ENCODE assay signal across 26 cellular contexts in the genomic region with DNA sequence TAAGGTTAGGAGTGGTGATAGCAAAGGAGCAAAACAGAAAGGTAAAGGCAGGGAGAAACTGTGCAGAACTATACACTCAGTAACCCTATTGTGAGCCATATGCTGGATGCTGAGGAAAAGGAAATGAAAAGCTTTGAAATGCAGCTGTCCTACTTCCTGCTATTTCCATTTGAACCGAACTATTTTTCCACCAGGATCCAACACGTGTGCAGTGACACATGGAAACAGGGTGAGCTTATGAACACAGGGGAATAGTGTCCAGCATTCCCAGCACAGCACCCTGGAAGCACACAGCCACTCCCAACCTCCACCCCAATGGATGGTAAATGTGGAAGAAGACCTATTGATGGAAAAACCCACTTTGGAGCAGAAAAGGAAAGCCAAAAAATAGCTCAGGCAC.
DNase-seq lines count a peak whose midpoint lies in the region; ATAC-seq, FAIRE-seq and TF ChIP-seq lines count a peak whose summit lies in the region.
"Had no signal": no experiment of that assay in that cellular context is flagged by ENCODE, and none has a peak within 500 bp of the region (broad histone marks: within the 10 kb centered on the region; RNA-seq: fewer than 3 reads in every experiment).

No MANE protein-coding gene starts in this region.

- TF ChIP-seq RAD21 in K562 (CRISPR knock-in tag; conservative IDR thresholded peaks at IDR 0.05 in 1 of 2, IDR thresholded peaks at IDR 0.05 in 1 of 2), result no peak

- TF ChIP-seq EP300 in K562 (IDR thresholded peaks at IDR 0.05; ENCODE audit: low read length), result no peak

- no peaks in the 10 kb centered on the region for H3K27me3 ChIP-seq in K562 (ENCODE audit: control insufficient read depth in 2 of 2, insufficient read depth in 2 of 2, low read length in 2 of 2)
- H3K27me3 ChIP-seq in endothelial cell of umbilical vein (ENCODE audit: control insufficient read depth in 2 of 2, insufficient read depth in 2 of 2, low read length in 2 of 2), result no peaks in the 10 kb centered on the region
- no peaks in the 10 kb centered on the region for H3K27me3 ChIP-seq in H7 (ENCODE audit: control insufficient read depth, insufficient read depth, low read length)
- H3K27me3 ChIP-seq in Caco-2 (replicated peaks; ENCODE audit: control insufficient read depth, insufficient read depth, low read length), result no peaks in the 10 kb centered on the region

- H3K4me3 ChIP-seq in K562 (no peak overlapping the region), endothelial cell of umbilical vein (replicated peaks in 1 of 3; ENCODE audit: insufficient read depth in 1 of 3, low read depth in 1 of 3, low read length in 3 of 3) (no peak overlapping the region), H7 (ENCODE audit: insufficient read depth, low read depth, low read length) (no peak overlapping the region), Caco-2 (ENCODE audit: low read depth, low read length) (no peak overlapping the region)
- H3K4me3 ChIP-seq: A549 had no signal

- H3K27ac Mint-ChIP-seq in stimulated activated effector memory CD8-positive, alpha-beta T cell treated with anti-CD3 and anti-CD28 coated beads, Interleukin-12 subunit alpha, Interleukin-12 subunit beta, amount 100 ng/mL, for 72 hours, result no peak overlapping the region
- H3K27ac Mint-ChIP-seq in Caco-2 (ENCODE audit: unreplicated experiment), result no peak overlapping the region
- H3K27ac Mint-ChIP-seq: B cell, CD14-positive monocyte had no signal

- H3K4me2 ChIP-seq in K562 (ENCODE audit: insufficient read depth, low read length), result no peak overlapping the region
- peak overlapping the region; percentile 4 for H3K4me2 ChIP-seq in endothelial cell of umbilical vein (ENCODE audit: insufficient read depth, low read length)
- H3K4me2 ChIP-seq: A549, SK-N-SH had no signal

- H3K9ac ChIP-seq in K562 (ENCODE audit: insufficient read depth in 1 of 2, low read depth in 2 of 2, low read length in 2 of 2), result no peak overlapping the region
- H3K9ac ChIP-seq in endothelial cell of umbilical vein (replicated peaks; ENCODE audit: extremely low read depth, insufficient read depth, low read length), result no peak overlapping the region
- H3K9ac ChIP-seq: SK-N-SH had no signal

- DNase-seq in G401 (ENCODE audit: low spot score) (peak; percentile 82), K562 (ENCODE audit: extremely low read depth in 1 of 4, low spot score in 3 of 4) (no peak), endothelial cell of umbilical vein (ENCODE audit: low read depth, low spot score) (peak; percentile 64), myocyte (ENCODE audit: low read depth) (peak; percentile 36), H7 (no peak), Caco-2 (no peak), CD1c-positive myeloid dendritic cell (ENCODE audit: extremely low spot score) (no peak)
- no peak for DNase-seq in stimulated activated effector memory CD8-positive, alpha-beta T cell treated with anti-CD3 and anti-CD28 coated beads, Interleukin-12 subunit alpha, Interleukin-12 subunit beta, amount 100 ng/mL, for 72 hours (ENCODE audit: low spot score in 2 of 2)
- DNase-seq: KG1, MV-4-11, NCI-H1105 treated with DMSO at 0.1 percent for 48 hours, NCI-H2081, NCI-H2171, NCI-H345, NCI-H82, SIG-M5, SK-N-SH had no signal

- 56% methylated on average over 2 of the region's 2 CpGs for WGBS in K562 (ENCODE audit: insufficient coverage, low coverage, missing lambda C conversion rate)

- peaks cover 0 to 13% of the 10 kb centered on the region in 2 experiments; a peak in 3 of 5 replicates for H3K4me1 ChIP-seq in K562 (replicated peaks in 1 of 2; ENCODE audit: control insufficient read depth in 2 of 2, insufficient read depth in 2 of 2, low read length in 2 of 2)
- peaks cover 23% of the 10 kb centered on the region for H3K4me1 ChIP-seq in endothelial cell of umbilical vein (ENCODE audit: control insufficient read depth, extremely low read depth, insufficient read depth, low read length)
- 0 out of 2 replicates have a peak, but pooled peaks cover 4% of the 10 kb centered on the region for H3K4me1 ChIP-seq in Caco-2

- no peaks in the 10 kb centered on the region for H3K27me3 Mint-ChIP-seq in Caco-2 (ENCODE audit: insufficient read depth, unreplicated experiment)
- H3K27me3 Mint-ChIP-seq: B cell had no signal

- H3K9me3 ChIP-seq in K562 (replicated peaks; ENCODE audit: control insufficient read depth, insufficient read depth, low read depth, low read length), result no peaks in the 10 kb centered on the region
- no peaks in the 10 kb centered on the region for H3K9me3 ChIP-seq in endothelial cell of umbilical vein (replicated peaks; ENCODE audit: control insufficient read depth, insufficient read depth, low read length)
- H3K9me3 ChIP-seq in Caco-2, result no peaks in the 10 kb centered on the region
- H3K9me3 ChIP-seq: A549, SK-N-SH had no signal

- no peaks in the 10 kb centered on the region for H4K20me1 ChIP-seq in K562 (replicated peaks; ENCODE audit: control insufficient read depth, insufficient read depth, low read length)
- no peaks in the 10 kb centered on the region for H4K20me1 ChIP-seq in endothelial cell of umbilical vein (replicated peaks; ENCODE audit: control insufficient read depth, extremely low read depth, insufficient read depth, low read length)

- FAIRE-seq in K562 (lab: Jason Lieb, UNC), result peak; percentile 23
- peak; percentile 91 for FAIRE-seq in endothelial cell of umbilical vein (lab: Jason Lieb, UNC)
- FAIRE-seq: G401.6, GM18507, H54, HepG2 had no signal

- H3K36me3 ChIP-seq in K562 (ENCODE audit: control insufficient read depth, insufficient read depth, low read length) (no peaks in the 10 kb centered on the region; the same call in 2 of the 3 replicates), endothelial cell of umbilical vein (ENCODE audit: control insufficient read depth in 2 of 2, extremely low read depth in 1 of 2, insufficient read depth in 2 of 2, low read length in 2 of 2) (no peaks in the 10 kb centered on the region), H7 (replicated peaks; ENCODE audit: control insufficient read depth, insufficient read depth, low read length) (no peaks in the 10 kb centered on the region), Caco-2 (ENCODE audit: control insufficient read depth, insufficient read depth, low read length) (no peaks in the 10 kb centered on the region)

- dilution Hi-C loops in endothelial cell of umbilical vein (cut with MboI; ENCODE audit: extremely low pct_ligation_motif_present, low sequenced_read_pairs), result no loop called here

- intact Hi-C loops in K562 (cut with micrococcal nuclease), result no loop called here
- intact Hi-C loops in endothelial cell of umbilical vein (cut with micrococcal nuclease), result loop anchor here (2.0 kb wide), 1 partner anchor 54 kb away; no protein-coding TSS in a partner anchor
- intact Hi-C loops in Caco-2 (cut with micrococcal nuclease; ENCODE audit: unreplicated experiment), result no loop called here

- H3K79me2 ChIP-seq in K562 (ENCODE audit: control insufficient read depth, insufficient read depth, low read length), result no peaks in the 10 kb centered on the region
- H3K79me2 ChIP-seq in endothelial cell of umbilical vein (ENCODE audit: control insufficient read depth, insufficient read depth, low read length), result no peaks in the 10 kb centered on the region

- no peak for TF ChIP-seq CTCF in K562 (IDR thresholded peaks at IDR 0.05 in 2 of 3, conservative IDR thresholded peaks at IDR 0.05 in 1 of 3; ENCODE audit: insufficient read depth in 2 of 3, low read depth in 1 of 3, low read length in 3 of 3)
- no peak for TF ChIP-seq CTCF in endothelial cell of umbilical vein (IDR thresholded peaks at IDR 0.05; ENCODE audit: extremely low read depth in 1 of 2, insufficient read depth in 1 of 2, low read depth in 1 of 2, low read length in 2 of 2)
- no peak for TF ChIP-seq CTCF in Caco-2 (IDR thresholded peaks at IDR 0.05; ENCODE audit: insufficient read depth in 1 of 2, low read depth in 1 of 2, low read length in 1 of 2, severe bottlenecking in 1 of 2, unreplicated experiment in 1 of 2)

- no peak overlapping the region for H3K4me3 Mint-ChIP-seq in stimulated activated effector memory CD8-positive, alpha-beta T cell treated with anti-CD3 and anti-CD28 coated beads, Interleukin-12 subunit alpha, Interleukin-12 subunit beta, amount 100 ng/mL, for 72 hours
- no peak overlapping the region for H3K4me3 Mint-ChIP-seq in Caco-2 (ENCODE audit: unreplicated experiment)
- H3K4me3 Mint-ChIP-seq: B cell, CD14-positive monocyte had no signal

- no peaks in the 10 kb centered on the region for H3K9me1 ChIP-seq in K562 (ENCODE audit: control insufficient read depth, insufficient read depth, low read length)
- H3K9me1 ChIP-seq in endothelial cell of umbilical vein (replicated peaks; ENCODE audit: control insufficient read depth, extremely low read depth, insufficient read depth, low read length), result no peaks in the 10 kb centered on the region

- no TSS peak for BruUV-seq in K562 (replicated peaks; lab: Mats Ljungman, UMichigan)
- no TSS peak for BruUV-seq in endothelial cell of umbilical vein (replicated peaks; lab: Mats Ljungman, UMichigan)
- no TSS peak for BruUV-seq in Caco-2 (replicated peaks; lab: Mats Ljungman, UMichigan)

- CTCF ChIA-PET in K562 (lab: Yijun Ruan, JAX; ENCODE audit: low intra/inter-chr PET ratio) (no interaction called here), endothelial cell of umbilical vein (lab: Charles Lee) (interaction anchor here (0.8 to 2.1 kb wide), 6 partner anchors 9 to 133 kb away, joined by 3 to 7 read pairs (median 4); no protein-coding TSS in a partner anchor), Caco-2 (lab: Charles Lee) (no interaction called here)

- H2AFZ ChIP-seq in K562 (ENCODE audit: low read depth, low read length) (no peak overlapping the region), endothelial cell of umbilical vein (ENCODE audit: low read depth, low read length) (no peak overlapping the region)

- in situ Hi-C loops in G401 (cut with HindIII; ENCODE audit: low sequenced_read_pairs) (no loop called here), K562 (cut with MboI) (no loop called here)

- H3K9me3 Mint-ChIP-seq in stimulated activated effector memory CD8-positive, alpha-beta T cell treated with anti-CD3 and anti-CD28 coated beads, Interleukin-12 subunit alpha, Interleukin-12 subunit beta, amount 100 ng/mL, for 72 hours, result no peaks in the 10 kb centered on the region
- H3K9me3 Mint-ChIP-seq in Caco-2 (ENCODE audit: unreplicated experiment), result no peaks in the 10 kb centered on the region
- H3K9me3 Mint-ChIP-seq: CD14-positive monocyte had no signal

- no peak for ATAC-seq in K562
- ATAC-seq in stimulated activated effector memory CD8-positive, alpha-beta T cell treated with anti-CD3 and anti-CD28 coated beads, Interleukin-12 subunit alpha, Interleukin-12 subunit beta, amount 100 ng/mL, for 72 hours, result no peak
- ATAC-seq: A549, HepG2, Panc1 had no signal

- POLR2A ChIA-PET in K562 (lab: Yijun Ruan, JAX) (interaction anchor here (0.6 to 1.8 kb wide), 2 partner anchors 15 to 75 kb away, joined by 3 to 10 read pairs; no protein-coding TSS in a partner anchor), endothelial cell of umbilical vein (lab: Charles Lee) (interaction anchor here (0.5 kb wide), 1 partner anchor 112 kb away, joined by 4 read pairs; no protein-coding TSS in a partner anchor), Caco-2 (lab: Charles Lee) (no interaction called here)

- no peaks in the 10 kb centered on the region for H3K4me1 Mint-ChIP-seq in stimulated activated effector memory CD8-positive, alpha-beta T cell treated with anti-CD3 and anti-CD28 coated beads, Interleukin-12 subunit alpha, Interleukin-12 subunit beta, amount 100 ng/mL, for 72 hours
- H3K4me1 Mint-ChIP-seq in Caco-2 (ENCODE audit: low read depth, unreplicated experiment), result peaks cover 8% of the 10 kb centered on the region
- H3K4me1 Mint-ChIP-seq: B cell, CD14-positive monocyte had no signal

- TF ChIP-seq POLR2A in K562 (conservative IDR thresholded peaks at IDR 0.05), result no peak
- TF ChIP-seq POLR2A in endothelial cell of umbilical vein (IDR thresholded peaks at IDR 0.05; ENCODE audit: low read depth, low read length), result no peak

- H3K36me3 Mint-ChIP-seq in stimulated activated effector memory CD8-positive, alpha-beta T cell treated with anti-CD3 and anti-CD28 coated beads, Interleukin-12 subunit alpha, Interleukin-12 subunit beta, amount 100 ng/mL, for 72 hours, result no peaks in the 10 kb centered on the region
- H3K36me3 Mint-ChIP-seq in Caco-2 (ENCODE audit: insufficient read depth, unreplicated experiment), result no peaks in the 10 kb centered on the region
- H3K36me3 Mint-ChIP-seq: CD14-positive monocyte had no signal

- no peak overlapping the region for H3K27ac ChIP-seq in K562 (ENCODE audit: extremely low read depth, low read depth, low read length)
- no peak overlapping the region for H3K27ac ChIP-seq in endothelial cell of umbilical vein (ENCODE audit: insufficient read depth, low read depth, low read length)
- H3K27ac ChIP-seq: A549, HL-60 had no signal

Comparison
In these comparisons a context has a peak if more than half of its experiments do, and no peak if none do; other contexts are left out.
1. DNase-seq: peak in G401 (single experiment), endothelial cell of umbilical vein (single experiment) and myocyte (single experiment); none in K562 (0 of 4), H7 (single experiment), stimulated activated effector memory CD8-positive, alpha-beta T cell treated with anti-CD3 and anti-CD28 coated beads, Interleukin-12 subunit alpha, Interleukin-12 subunit beta, amount 100 ng/mL, for 72 hours (0 of 2), Caco-2 (0 of 2) and CD1c-positive myeloid dendritic cell (single experiment).